In the genomic region with DNA sequence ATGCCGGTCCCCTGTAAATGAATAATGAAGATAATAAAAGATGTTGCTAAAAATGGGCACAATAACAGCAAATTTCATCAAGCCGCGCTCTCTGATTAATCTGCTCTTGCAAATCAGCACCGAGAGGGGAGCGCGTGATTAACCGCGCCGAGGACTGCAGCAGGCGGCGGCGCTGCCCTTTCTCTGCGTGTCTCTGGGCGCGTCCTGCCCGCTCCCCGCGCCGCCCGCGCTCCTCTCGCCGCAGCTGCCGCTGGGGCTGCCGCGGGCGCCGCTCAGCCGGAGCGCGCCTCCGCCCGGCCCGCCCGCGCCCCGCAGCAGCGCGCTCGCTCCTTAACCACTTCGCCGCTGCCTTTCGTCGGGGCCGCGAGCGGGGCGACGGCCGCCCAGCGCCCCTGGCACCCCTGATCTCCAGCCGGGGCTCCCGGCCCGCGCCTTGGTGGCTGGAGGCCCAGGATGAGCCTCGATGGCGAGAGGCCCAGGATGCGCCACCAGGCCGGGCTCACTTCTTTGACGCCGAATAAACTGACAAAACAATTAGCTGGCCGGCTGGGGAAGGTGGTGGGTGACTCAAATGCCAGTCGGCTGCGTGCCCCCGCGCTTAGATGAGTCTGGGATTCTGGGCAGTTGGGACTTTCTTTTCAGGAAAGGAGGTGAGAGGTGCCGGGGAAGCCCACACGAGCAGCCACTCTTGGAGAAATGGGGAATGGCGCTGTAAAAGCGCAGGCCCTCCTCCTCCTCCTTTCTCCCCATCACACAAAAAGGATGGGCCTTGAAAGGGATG, we compare ENCODE assay signal across 8 cellular contexts.
DNase-seq lines count a peak whose midpoint lies in the region; TF ChIP-seq lines count a peak whose summit lies in the region.

No MANE protein-coding gene starts in this region.

- no peaks in the 10 kb centered on the region for H3K4me1 ChIP-seq in skeletal muscle tissue (ENCODE audit: control insufficient read depth in 3 of 3, insufficient read depth in 3 of 3, low read length in 3 of 3)

- no peaks in the 10 kb centered on the region for H3K36me3 Mint-ChIP-seq in activated CD4-positive, alpha-beta memory T cell treated with anti-CD3 and anti-CD28 coated beads, Interleukin-2, amount 10 ng/mL, durations not matched to agents 7 days and 5 days (ENCODE audit: low read depth)

- no peak overlapping the region for H3K27ac Mint-ChIP-seq in activated CD4-positive, alpha-beta memory T cell treated with anti-CD3 and anti-CD28 coated beads, Interleukin-2, amount 10 ng/mL, durations not matched to agents 7 days and 5 days

- H3K27ac ChIP-seq in brain microvascular endothelial cell (no peak overlapping the region), skeletal muscle tissue (ENCODE audit: low read depth, low read length) (no peak overlapping the region)

- H3K9me3 ChIP-seq in skeletal muscle tissue (ENCODE audit: control insufficient read depth in 3 of 3, low read length in 3 of 3): no peaks in the 10 kb centered on the region

- H3K4me3 ChIP-seq in brain microvascular endothelial cell (ENCODE audit: low read depth, low read length) (peak overlapping the region; percentile 48), skeletal muscle tissue (ENCODE audit: low read length in 3 of 3) (peak overlapping the region; percentile 24 to 55 (median 30))

- DNase-seq in stimulated activated CD4-positive, alpha-beta T cell treated with anti-CD3 and anti-CD28 coated beads, Interleukin-15, amount 100 ng/mL, for 24 hours: peak; percentile 13
- no peak for DNase-seq in stimulated activated CD4-positive, alpha-beta T cell treated with anti-CD3 and anti-CD28 coated beads, Interleukin-4, amount 100 ng/mL, for 1 hour
- DNase-seq in brain microvascular endothelial cell (no peak), inferior parietal cortex (ENCODE audit: extremely low spot score) (peak; percentile 72), GDM1 (lab: John Stamatoyannopoulos, UW) (no peak), NCI-H2029 (lab: John Stamatoyannopoulos, UW) (no peak)
- DNase-seq in activated CD4-positive, alpha-beta memory T cell treated with anti-CD3 and anti-CD28 coated beads, Interleukin-2, amount 10 ng/mL, durations not matched to agents 7 days and 5 days: no peak

- H3K4me3 Mint-ChIP-seq in activated CD4-positive, alpha-beta memory T cell treated with anti-CD3 and anti-CD28 coated beads, Interleukin-2, amount 10 ng/mL, durations not matched to agents 7 days and 5 days: no peak overlapping the region

- POLR2A ChIA-PET in activated CD4-positive, alpha-beta memory T cell treated with anti-CD3 and anti-CD28 coated beads, Interleukin-2, amount 10 ng/mL, durations not matched to agents 7 days and 5 days (lab: Charles Lee): no interaction called here

- peaks cover 2% of the 10 kb centered on the region for H3K9me3 Mint-ChIP-seq in activated CD4-positive, alpha-beta memory T cell treated with anti-CD3 and anti-CD28 coated beads, Interleukin-2, amount 10 ng/mL, durations not matched to agents 7 days and 5 days

- H3K27me3 ChIP-seq in brain microvascular endothelial cell (replicated peaks) (peaks cover 1% of the 10 kb centered on the region), skeletal muscle tissue (ENCODE audit: control insufficient read depth in 3 of 3, insufficient read depth in 3 of 3, low read length in 3 of 3) (peaks cover 0 to 9% (median 3%) of the 10 kb centered on the region in 3 donors)

- H3K27me3 Mint-ChIP-seq in activated CD4-positive, alpha-beta memory T cell treated with anti-CD3 and anti-CD28 coated beads, Interleukin-2, amount 10 ng/mL, durations not matched to agents 7 days and 5 days: peaks cover 29% of the 10 kb centered on the region

- peak overlapping the region in 1 of 3 donors; percentile 27 for H3K9ac ChIP-seq in skeletal muscle tissue (ENCODE audit: low read depth in 1 of 3, low read length in 3 of 3)

- in situ Hi-C loops in brain microvascular endothelial cell (cut with HindIII; ENCODE audit: low pct_ligation_motif_present, low sequenced_read_pairs): no loop called here

- H3K36me3 ChIP-seq in brain microvascular endothelial cell (replicated peaks) (no peaks in the 10 kb centered on the region), skeletal muscle tissue (ENCODE audit: control insufficient read depth in 3 of 3, insufficient read depth in 3 of 3, low read length in 3 of 3) (no peaks in the 10 kb centered on the region)

- CTCF ChIA-PET in activated CD4-positive, alpha-beta memory T cell treated with anti-CD3 and anti-CD28 coated beads, Interleukin-2, amount 10 ng/mL, durations not matched to agents 7 days and 5 days (lab: Charles Lee): no interaction called here

- H3K4me1 Mint-ChIP-seq in activated CD4-positive, alpha-beta memory T cell treated with anti-CD3 and anti-CD28 coated beads, Interleukin-2, amount 10 ng/mL, durations not matched to agents 7 days and 5 days: no peaks in the 10 kb centered on the region

- TF ChIP-seq CTCF in brain microvascular endothelial cell (IDR thresholded peaks at IDR 0.05; ENCODE audit: low read depth, low read length, missing control alignments): no peak

Comparison
In these comparisons a context has a peak if more than half of its experiments do, and no peak if none do; other contexts are left out.
1. DNase-seq: peak in stimulated activated CD4-positive, alpha-beta T cell treated with anti-CD3 and anti-CD28 coated beads, Interleukin-15, amount 100 ng/mL, for 24 hours (single experiment) and inferior parietal cortex (single experiment); none in stimulated activated CD4-positive, alpha-beta T cell treated with anti-CD3 and anti-CD28 coated beads, Interleukin-4, amount 100 ng/mL, for 1 hour (single experiment), brain microvascular endothelial cell (single experiment), activated CD4-positive, alpha-beta memory T cell treated with anti-CD3 and anti-CD28 coated beads, Interleukin-2, amount 10 ng/mL, durations not matched to agents 7 days and 5 days (single experiment), GDM1 (single experiment) and NCI-H2029 (single experiment).